27 cellular contexts compared by ENCODE assay signal in the genomic region with DNA sequence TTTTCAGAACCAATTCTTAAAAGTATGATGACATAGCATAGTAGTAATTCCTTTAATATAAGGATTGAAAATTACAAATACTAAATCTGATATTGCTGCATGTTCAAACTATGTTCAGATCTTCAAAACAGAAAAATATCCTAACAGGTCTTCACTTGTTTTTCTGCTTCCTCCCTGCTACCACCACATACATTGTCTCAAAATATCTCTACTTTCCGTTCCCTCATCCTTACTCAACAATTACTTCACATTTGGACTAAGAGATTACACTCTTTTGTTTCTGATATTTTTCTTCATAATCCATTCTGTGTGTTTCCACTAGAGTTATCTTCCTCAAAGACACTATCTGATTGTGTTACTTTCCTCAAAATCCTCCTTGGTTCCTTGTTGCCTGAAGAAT.
"Had no signal": no experiment of that assay in that cellular context is flagged by ENCODE, and none has a peak within 500 bp of the region (broad histone marks: within the 10 kb centered on the region; RNA-seq: fewer than 3 reads in every experiment).

No MANE protein-coding gene starts in this region.

- H3K27ac Mint-ChIP-seq: activated CD4-positive, alpha-beta memory T cell treated with anti-CD3 and anti-CD28 coated beads, Interleukin-2, amount 10 ng/mL, durations not matched to agents 7 days and 5 days; activated naive CD4-positive, alpha-beta T cell treated with anti-CD3 and anti-CD28 coated beads, Interleukin-2, amount 10 ng/mL, durations not matched to agents 7 days and 5 days; activated naive CD8-positive, alpha-beta T cell treated with anti-CD3 and anti-CD28 coated beads, Interleukin-2, amount 10 ng/mL, durations not matched to agents 7 days and 5 days; activated T-cell treated with anti-CD3 and anti-CD28 coated beads, Interleukin-2, amount 50 U/mL, for 24 hours; nephron; T-helper 1 cell treated with Interleukin-12 subunit alpha and Interleukin-12 subunit beta and Interleukin-4 antibody, amounts not matched to agents 30 μg/mL and 1 μg/mL, for 36 hours had no signal

- H3K27me3 Mint-ChIP-seq: activated CD4-positive, alpha-beta memory T cell treated with anti-CD3 and anti-CD28 coated beads, Interleukin-2, amount 10 ng/mL, durations not matched to agents 7 days and 5 days; activated CD4-positive, alpha-beta T cell treated with anti-CD3 and anti-CD28 coated beads, Interleukin-2, amount 10 ng/mL, durations not matched to agents 7 days and 5 days; activated naive CD4-positive, alpha-beta T cell treated with anti-CD3 and anti-CD28 coated beads, Interleukin-2, amount 10 ng/mL, durations not matched to agents 7 days and 5 days; activated naive CD8-positive, alpha-beta T cell treated with anti-CD3 and anti-CD28 coated beads, Interleukin-2, amount 10 ng/mL, durations not matched to agents 7 days and 5 days; activated T-cell treated with anti-CD3 and anti-CD28 coated beads, Interleukin-2, amount 50 U/mL, for 24 hours; central memory CD8-positive, alpha-beta T cell had no signal

- H3K4me1 ChIP-seq: ascending aorta, esophagus squamous epithelium, suprapubic skin, tibial artery had no signal

- DNase-seq: activated CD4-positive, alpha-beta memory T cell treated with anti-CD3 and anti-CD28 coated beads, Interleukin-2, amount 10 ng/mL, durations not matched to agents 7 days and 5 days; activated CD4-positive, alpha-beta T cell treated with anti-CD3 and anti-CD28 coated beads for 1 hour; activated CD4-positive, alpha-beta T cell treated with anti-CD3 and anti-CD28 coated beads, Interleukin-2, amount 10 ng/mL, durations not matched to agents 7 days and 5 days; activated CD8-positive, alpha-beta memory T cell treated with anti-CD3 and anti-CD28 coated beads, Interleukin-2, amount 50 U/mL, for 48 hours; activated gamma-delta T cell; activated naive CD4-positive, alpha-beta T cell treated with anti-CD3 and anti-CD28 coated beads, Interleukin-2, amount 10 ng/mL, durations not matched to agents 7 days and 5 days; activated naive CD8-positive, alpha-beta T cell treated with anti-CD3 and anti-CD28 coated beads, Interleukin-2, amount 10 ng/mL, durations not matched to agents 7 days and 5 days; activated T-cell treated with anti-CD3 and anti-CD28 coated beads, Interleukin-2, amount 50 U/mL, for 24 hours; dermis blood vessel endothelial cell; effector CD4-positive, alpha-beta T cell; esophagus squamous epithelium; left ventricle myocardium inferior; stimulated activated CD4-positive, alpha-beta T cell treated with anti-CD3 and anti-CD28 coated beads, Interleukin-12 subunit alpha, Interleukin-12 subunit beta, amount 100 ng/mL, for 4 hours; stimulated activated CD4-positive, alpha-beta T cell treated with anti-CD3 and anti-CD28 coated beads, Interleukin-4, amount 100 ng/mL, for 1 hour; stomach; T-helper 9 cell; tibial artery had no signal

- H3K4me1 Mint-ChIP-seq: activated naive CD4-positive, alpha-beta T cell treated with anti-CD3 and anti-CD28 coated beads, Interleukin-2, amount 10 ng/mL, durations not matched to agents 7 days and 5 days had no signal

- ATAC-seq: sciatic nerve had no signal

- FAIRE-seq: colon, urothelium cell line had no signal

- H3K9me3 Mint-ChIP-seq: activated CD4-positive, alpha-beta memory T cell treated with anti-CD3 and anti-CD28 coated beads, Interleukin-2, amount 10 ng/mL, durations not matched to agents 7 days and 5 days; activated CD4-positive, alpha-beta T cell treated with anti-CD3 and anti-CD28 coated beads, Interleukin-2, amount 10 ng/mL, durations not matched to agents 7 days and 5 days; activated naive CD4-positive, alpha-beta T cell treated with anti-CD3 and anti-CD28 coated beads, Interleukin-2, amount 10 ng/mL, durations not matched to agents 7 days and 5 days; activated naive CD8-positive, alpha-beta T cell treated with anti-CD3 and anti-CD28 coated beads, Interleukin-2, amount 10 ng/mL, durations not matched to agents 7 days and 5 days; activated T-cell treated with anti-CD3 and anti-CD28 coated beads, Interleukin-2, amount 50 U/mL, for 24 hours; central memory CD8-positive, alpha-beta T cell; nephron; T-helper 1 cell treated with Interleukin-12 subunit alpha and Interleukin-12 subunit beta and Interleukin-4 antibody, amounts not matched to agents 30 μg/mL and 1 μg/mL, for 36 hours had no signal

- H3K36me3 ChIP-seq: ascending aorta, suprapubic skin, tibial artery had no signal

- H3K4me3 Mint-ChIP-seq: activated CD4-positive, alpha-beta memory T cell treated with anti-CD3 and anti-CD28 coated beads, Interleukin-2, amount 10 ng/mL, durations not matched to agents 7 days and 5 days; activated CD4-positive, alpha-beta T cell treated with anti-CD3 and anti-CD28 coated beads, Interleukin-2, amount 10 ng/mL, durations not matched to agents 7 days and 5 days; activated naive CD4-positive, alpha-beta T cell treated with anti-CD3 and anti-CD28 coated beads, Interleukin-2, amount 10 ng/mL, durations not matched to agents 7 days and 5 days; activated naive CD8-positive, alpha-beta T cell treated with anti-CD3 and anti-CD28 coated beads, Interleukin-2, amount 10 ng/mL, durations not matched to agents 7 days and 5 days; activated T-cell treated with anti-CD3 and anti-CD28 coated beads, Interleukin-2, amount 50 U/mL, for 24 hours; central memory CD8-positive, alpha-beta T cell; nephron; T-helper 1 cell treated with Interleukin-12 subunit alpha and Interleukin-12 subunit beta and Interleukin-4 antibody, amounts not matched to agents 30 μg/mL and 1 μg/mL, for 36 hours had no signal

- H3K27me3 ChIP-seq: ascending aorta, esophagus squamous epithelium, stomach, suprapubic skin, tibial artery had no signal

- H3K9me3 ChIP-seq: ascending aorta, esophagus squamous epithelium, left ventricle myocardium inferior, stomach, suprapubic skin, tibial artery had no signal

- H3K27ac ChIP-seq: ascending aorta, epithelial cell of prostate, esophagus squamous epithelium, left ventricle myocardium inferior, skin epidermis, stomach, suprapubic skin, tibial artery had no signal

- H3K4me3 ChIP-seq: ascending aorta, esophagus squamous epithelium, left ventricle myocardium inferior, skin epidermis, stomach, suprapubic skin, tibial artery had no signal
